Comparison of ENCODE assay signal across 11 cellular contexts in the genomic region with DNA sequence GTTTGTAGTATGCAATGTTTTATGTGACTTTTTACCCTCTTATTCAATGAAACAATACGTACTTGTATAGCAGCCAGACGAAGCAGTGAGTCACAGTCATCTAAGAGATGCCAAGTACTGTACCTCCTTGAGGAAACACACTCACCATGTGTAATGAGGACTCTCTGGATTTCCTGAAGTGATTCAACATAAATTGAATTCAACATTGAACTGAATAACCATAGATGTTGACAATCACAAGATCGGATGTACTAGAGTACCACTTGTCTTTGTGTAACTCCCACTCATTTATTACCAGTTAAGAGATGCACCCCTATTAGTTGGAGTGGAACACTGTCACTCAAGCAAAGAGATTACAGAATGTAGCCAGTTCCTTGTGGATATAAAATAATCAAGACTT.
DNase-seq lines count a peak whose midpoint lies in the region; TF ChIP-seq lines count a peak whose summit lies in the region.
"Had no signal": no experiment of that assay in that cellular context is flagged by ENCODE, and none has a peak within 500 bp of the region (broad histone marks: within the 10 kb centered on the region; RNA-seq: fewer than 3 reads in every experiment).

No MANE protein-coding gene starts in this region.

- WGBS in smooth muscle cell (ENCODE audit: low lambda C conversion rate): 24% methylated on average over 3 of the region's 3 CpGs

- no peaks in the 10 kb centered on the region for H3K27me3 Mint-ChIP-seq in neural progenitor cell (ENCODE audit: insufficient read depth, low read depth)

- no peaks in the 10 kb centered on the region for H3K36me3 Mint-ChIP-seq in neural progenitor cell
- H3K36me3 Mint-ChIP-seq: immature natural killer cell had no signal

- TF ChIP-seq CTCF in fibroblast of the aortic adventitia (IDR thresholded peaks at IDR 0.05; ENCODE audit: insufficient read depth, low read length): no peak
- no peak for TF ChIP-seq CTCF in smooth muscle cell (IDR thresholded peaks at IDR 0.05; ENCODE audit: borderline replicate concordance, insufficient read depth, poor library complexity, severe bottlenecking)
- no peak for TF ChIP-seq CTCF in neural progenitor cell (IDR thresholded peaks at IDR 0.05)

- no peak overlapping the region for H3K4me3 Mint-ChIP-seq in neural progenitor cell
- H3K4me3 Mint-ChIP-seq: central memory CD8-positive, alpha-beta T cell; immature natural killer cell had no signal

- H3K9ac ChIP-seq in smooth muscle cell (ENCODE audit: low read depth) (peak overlapping the region; percentile 24), neural progenitor cell (no peak overlapping the region)

- H3K4me2 ChIP-seq in smooth muscle cell (peak overlapping the region; percentile 54), neural progenitor cell (no peak overlapping the region)

- H2AFZ ChIP-seq in smooth muscle cell (ENCODE audit: low read depth) (peak overlapping the region; percentile 28), neural progenitor cell (replicated peaks) (no peak overlapping the region)

- H3K79me2 ChIP-seq in smooth muscle cell (ENCODE audit: low read depth) (no peaks in the 10 kb centered on the region), neural progenitor cell (ENCODE audit: low read depth) (no peaks in the 10 kb centered on the region)

- H3K27ac ChIP-seq in smooth muscle cell (ENCODE audit: low read depth) (peak overlapping the region; percentile 94), neural progenitor cell (no peak overlapping the region)
- H3K27ac ChIP-seq: tibial nerve had no signal

- H3K27me3 ChIP-seq in smooth muscle cell (ENCODE audit: low read depth): no peaks in the 10 kb centered on the region
- no peaks in the 10 kb centered on the region for H3K27me3 ChIP-seq in neural progenitor cell
- H3K27me3 ChIP-seq: tibial nerve had no signal

- in situ Hi-C loops in SK-MEL-5 (cut with HindIII; ENCODE audit: low pct_unique_long_range_greater_than_20kb, low sequenced_read_pairs): no loop called here

- H3K27ac Mint-ChIP-seq in neural progenitor cell: no peak overlapping the region
- H3K27ac Mint-ChIP-seq: immature natural killer cell had no signal

- peak; percentile 92 for DNase-seq in GM04504 (ENCODE audit: low read depth)
- DNase-seq in SK-MEL-5 (ENCODE audit: low read depth, low spot score): peak; percentile 99
- peak; percentile 99 for DNase-seq in fibroblast of the aortic adventitia (ENCODE audit: low read depth)
- DNase-seq in smooth muscle cell (lab: John Stamatoyannopoulos, UW; ENCODE audit: unreplicated experiment): no peak
- DNase-seq in HuH-7.5 (ENCODE audit: low spot score): no peak
- no peak for DNase-seq in stimulated activated CD8-positive, alpha-beta memory T cell treated with anti-CD3 and anti-CD28 coated beads, Interleukin-4, amount 100 ng/mL, for 48 hours
- DNase-seq in neural progenitor cell (ENCODE audit: low spot score): no peak
- no peak for DNase-seq in islet precursor cell
- DNase-seq: immature natural killer cell had no signal

- H3K4me1 Mint-ChIP-seq in neural progenitor cell: peaks cover 2% of the 10 kb centered on the region
- H3K4me1 Mint-ChIP-seq: central memory CD8-positive, alpha-beta T cell; immature natural killer cell had no signal

- H3F3A ChIP-seq in smooth muscle cell (ENCODE audit: low read depth): no peaks in the 10 kb centered on the region
- no peaks in the 10 kb centered on the region for H3F3A ChIP-seq in neural progenitor cell (ENCODE audit: low read depth)

- peaks cover 7% of the 10 kb centered on the region for H3K4me1 ChIP-seq in smooth muscle cell (ENCODE audit: low read depth)
- no peaks in the 10 kb centered on the region for H3K4me1 ChIP-seq in neural progenitor cell
- H3K4me1 ChIP-seq: tibial nerve had no signal

- H3K4me3 ChIP-seq in fibroblast of the aortic adventitia (ENCODE audit: low read depth, low read length) (no peak overlapping the region), smooth muscle cell (no peak overlapping the region), neural progenitor cell (no peak overlapping the region)
- H3K4me3 ChIP-seq: tibial nerve had no signal

- H4K20me1 ChIP-seq in smooth muscle cell (ENCODE audit: low read depth): no peaks in the 10 kb centered on the region
- H4K20me1 ChIP-seq in neural progenitor cell (ENCODE audit: low read depth): no peaks in the 10 kb centered on the region

- no peaks in the 10 kb centered on the region for H3K9me3 ChIP-seq in smooth muscle cell (replicated peaks; ENCODE audit: low read depth)
- no peaks in the 10 kb centered on the region for H3K9me3 ChIP-seq in neural progenitor cell (ENCODE audit: low read depth)
- H3K9me3 ChIP-seq: tibial nerve had no signal

- no peaks in the 10 kb centered on the region for H3K9me3 Mint-ChIP-seq in neural progenitor cell
- H3K9me3 Mint-ChIP-seq: central memory CD8-positive, alpha-beta T cell; immature natural killer cell had no signal

- H3K36me3 ChIP-seq in smooth muscle cell (ENCODE audit: low read depth) (no peaks in the 10 kb centered on the region), neural progenitor cell (no peaks in the 10 kb centered on the region)
- H3K36me3 ChIP-seq: tibial nerve had no signal

Comparison
In these comparisons a context has a peak if more than half of its experiments do, and no peak if none do; other contexts are left out.
1. DNase-seq: peak in GM04504 (single experiment), SK-MEL-5 (single experiment) and fibroblast of the aortic adventitia (single experiment); none in smooth muscle cell (single experiment), HuH-7.5 (single experiment), stimulated activated CD8-positive, alpha-beta memory T cell treated with anti-CD3 and anti-CD28 coated beads, Interleukin-4, amount 100 ng/mL, for 48 hours (single experiment), neural progenitor cell (single experiment) and islet precursor cell (single experiment).